ENCODE assay signal across 26 cellular contexts in genomic region chr19:3293560-3293959, GRCh38.
"Had no signal": no experiment of that assay in that cellular context is flagged by ENCODE, and none has a peak within 500 bp of the region (broad histone marks: within the 10 kb centered on the region; RNA-seq: fewer than 3 reads in every experiment).

No MANE protein-coding gene starts in this region.

- DNase-seq: effector CD8-positive, alpha-beta T cell; effector memory CD8-positive, alpha-beta T cell; endodermal cell; erythroblast; esophagus squamous epithelium; foreskin fibroblast; foreskin melanocyte; gastrocnemius medialis; glutamatergic neuron; head of caudate nucleus; heart right ventricle; hippocampal formation; left cardiac atrium; left lung; left ventricle myocardium superior; lower lobe of right lung; mesenchymal stem cell; naive B cell had no signal

- H3K9me3 ChIP-seq: esophagus squamous epithelium, gastrocnemius medialis, heart right ventricle, left lung, lower lobe of right lung, mucosa of descending colon had no signal

- H3K4me1 ChIP-seq: gastrocnemius medialis, heart right ventricle, left lung, lower lobe of right lung had no signal

- FAIRE-seq: colon, endometrium, islet of Langerhans, keratinocyte had no signal

- H3K27ac ChIP-seq: coronary artery, epithelial cell of prostate, esophagus squamous epithelium, gastrocnemius medialis, heart right ventricle, left lung, lower lobe of right lung had no signal

- H3K36me3 ChIP-seq: esophagus squamous epithelium, gastrocnemius medialis, heart right ventricle, left lung, lower lobe of right lung had no signal

- ATAC-seq: effector memory CD8-positive, alpha-beta T cell; esophagus mucosa; gastrocnemius medialis; heart right ventricle; left cardiac atrium; left lung; left ventricle myocardium superior had no signal

- H3K4me3 ChIP-seq: coronary artery, esophagus squamous epithelium, gastrocnemius medialis, heart right ventricle, left lung, lower lobe of right lung, mucosa of descending colon had no signal
